In the genomic region with DNA sequence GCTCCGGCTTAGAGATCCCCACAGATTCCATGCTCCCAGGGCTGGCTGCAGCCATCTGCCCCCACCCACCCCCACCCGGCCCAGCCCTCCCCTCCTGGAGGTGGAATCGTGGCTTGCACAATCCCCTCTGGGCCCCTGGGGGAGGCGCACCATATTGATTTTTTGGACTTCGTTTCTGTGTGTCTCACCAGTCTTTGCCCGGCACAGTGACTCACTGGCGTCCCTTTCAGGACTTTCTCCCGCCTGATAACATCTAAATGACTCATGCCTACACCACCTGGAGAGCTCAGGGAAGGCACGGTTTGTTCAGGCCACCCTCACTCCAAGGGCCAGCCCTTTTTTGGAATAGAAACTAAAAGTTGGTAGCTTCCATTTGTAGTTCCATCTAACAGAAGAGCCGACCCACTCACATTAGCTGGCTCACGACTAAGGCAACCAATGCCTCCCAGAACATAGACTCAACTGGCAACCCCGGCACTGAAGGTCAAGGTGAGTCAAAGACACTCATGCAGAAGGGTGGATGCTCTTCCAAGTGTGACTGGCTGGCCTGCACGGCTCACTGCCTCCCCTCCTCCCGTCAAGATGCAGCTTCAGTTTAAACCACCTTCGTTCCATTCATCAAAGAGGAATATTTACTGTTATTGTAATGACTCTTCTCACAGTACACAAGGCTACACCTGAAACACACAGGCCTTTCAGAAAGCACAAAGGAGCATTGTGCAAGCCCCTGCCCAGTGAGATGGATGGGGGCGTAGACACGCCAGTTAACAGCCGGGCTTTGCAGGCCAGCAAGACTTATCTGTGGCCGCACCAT, we compare ENCODE assay signal across 1 cellular context.
A peak's percentile ranks its signal among the peaks of the same experiment; 100 is the strongest.
TF ChIP-seq lines count a peak whose summit lies in the region.

No MANE protein-coding gene starts in this region.

TF ChIP-seq in HepG2, 621 proteins besides CTCF, POLR2A, EP300 and RAD21 (continued from another document and continues in another):
- TF ChIP-seq, protein P1, sequence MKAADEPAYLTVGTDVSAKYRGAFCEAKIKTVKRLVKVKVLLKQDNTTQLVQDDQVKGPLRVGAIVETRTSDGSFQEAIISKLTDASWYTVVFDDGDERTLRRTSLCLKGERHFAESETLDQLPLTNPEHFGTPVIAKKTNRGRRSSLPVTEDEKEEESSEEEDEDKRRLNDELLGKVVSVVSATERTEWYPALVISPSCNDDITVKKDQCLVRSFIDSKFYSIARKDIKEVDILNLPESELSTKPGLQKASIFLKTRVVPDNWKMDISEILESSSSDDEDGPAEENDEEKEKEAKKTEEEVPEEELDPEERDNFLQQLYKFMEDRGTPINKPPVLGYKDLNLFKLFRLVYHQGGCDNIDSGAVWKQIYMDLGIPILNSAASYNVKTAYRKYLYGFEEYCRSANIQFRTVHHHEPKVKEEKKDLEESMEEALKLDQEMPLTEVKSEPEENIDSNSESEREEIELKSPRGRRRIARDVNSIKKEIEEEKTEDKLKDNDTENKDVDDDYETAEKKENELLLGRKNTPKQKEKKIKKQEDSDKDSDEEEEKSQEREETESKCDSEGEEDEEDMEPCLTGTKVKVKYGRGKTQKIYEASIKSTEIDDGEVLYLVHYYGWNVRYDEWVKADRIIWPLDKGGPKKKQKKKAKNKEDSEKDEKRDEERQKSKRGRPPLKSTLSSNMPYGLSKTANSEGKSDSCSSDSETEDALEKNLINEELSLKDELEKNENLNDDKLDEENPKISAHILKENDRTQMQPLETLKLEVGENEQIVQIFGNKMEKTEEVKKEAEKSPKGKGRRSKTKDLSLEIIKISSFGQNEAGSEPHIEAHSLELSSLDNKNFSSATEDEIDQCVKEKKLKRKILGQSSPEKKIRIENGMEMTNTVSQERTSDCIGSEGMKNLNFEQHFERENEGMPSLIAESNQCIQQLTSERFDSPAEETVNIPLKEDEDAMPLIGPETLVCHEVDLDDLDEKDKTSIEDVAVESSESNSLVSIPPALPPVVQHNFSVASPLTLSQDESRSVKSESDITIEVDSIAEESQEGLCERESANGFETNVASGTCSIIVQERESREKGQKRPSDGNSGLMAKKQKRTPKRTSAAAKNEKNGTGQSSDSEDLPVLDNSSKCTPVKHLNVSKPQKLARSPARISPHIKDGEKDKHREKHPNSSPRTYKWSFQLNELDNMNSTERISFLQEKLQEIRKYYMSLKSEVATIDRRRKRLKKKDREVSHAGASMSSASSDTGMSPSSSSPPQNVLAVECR (CRISPR knock-in tag; IDR thresholded peaks at IDR 0.05; ENCODE audit: borderline replicate concordance) = peak; percentile 36; the same call in 1 of the 2 replicates
- TF ChIP-seq SKI (IDR thresholded peaks at IDR 0.05; ENCODE audit: partially characterized antibody) (peak; percentile 86), BCL6 (CRISPR knock-in tag; IDR thresholded peaks at IDR 0.05) (peak; percentile 83), SP1 (IDR thresholded peaks at IDR 0.05) (no peak), SP1 (CRISPR knock-in tag; IDR thresholded peaks at IDR 0.05) (peak; percentile 16; the same call in 1 of the 2 replicates), AGO2 (optimal IDR thresholded peaks at IDR 0.05; ENCODE audit: low read depth, low read length) (no peak), TAF15 (IDR thresholded peaks at IDR 0.05; ENCODE audit: low read depth, low read length, poor library complexity, severe bottlenecking) (no peak), DNMT1 (CRISPR knock-in tag; IDR thresholded peaks at IDR 0.05) (0 out of 2 replicates have a peak, but pooled peaks have one; percentile 40), KAT8 (CRISPR knock-in tag; IDR thresholded peaks at IDR 0.05) (peak; percentile 63), KLF9 (CRISPR knock-in tag; IDR thresholded peaks at IDR 0.05; ENCODE audit: low read depth) (no peak), ZNF772 (CRISPR knock-in tag; IDR thresholded peaks at IDR 0.05) (no peak), ZNF331 (CRISPR knock-in tag; IDR thresholded peaks at IDR 0.05) (peak; percentile 87), ZNF12 (CRISPR knock-in tag; IDR thresholded peaks at IDR 0.05) (peak; percentile 54; the same call in 1 of the 2 replicates), HIVEP1 (CRISPR knock-in tag; IDR thresholded peaks at IDR 0.05) (peak; percentile 59; the same call in 1 of the 2 replicates), RFXANK (CRISPR knock-in tag; IDR thresholded peaks at IDR 0.05) (no peak), ZNF83 (CRISPR knock-in tag; IDR thresholded peaks at IDR 0.05; ENCODE audit: borderline replicate concordance) (peak; percentile 43; the same call in 1 of the 2 replicates), FOXK2 (IDR thresholded peaks at IDR 0.05) (peak; percentile 56; the same call in 1 of the 2 replicates), U2AF1 (optimal IDR thresholded peaks at IDR 0.05; ENCODE audit: low read depth, low read length) (peak; percentile 20), NR2F6 (IDR thresholded peaks at IDR 0.05) (peak; percentile 43), NR2F6 (CRISPR knock-in tag; IDR thresholded peaks at IDR 0.05) (peak; percentile 61), PAX8 (CRISPR knock-in tag; IDR thresholded peaks at IDR 0.05; ENCODE audit: borderline replicate concordance) (no peak), ASH2L (IDR thresholded peaks at IDR 0.05; ENCODE audit: insufficient read length, low read depth, low read length) (peak; percentile 82), KLF13 (CRISPR knock-in tag; IDR thresholded peaks at IDR 0.05) (no peak), ZNF724P (CRISPR knock-in tag; IDR thresholded peaks at IDR 0.05; ENCODE audit: borderline replicate concordance) (0 out of 2 replicates have a peak, but pooled peaks have one; percentile 30), ERF (CRISPR knock-in tag; IDR thresholded peaks at IDR 0.05) (peak; percentile 65), ZFYVE20 (CRISPR knock-in tag; IDR thresholded peaks at IDR 0.05; ENCODE audit: borderline replicate concordance, low read depth) (no peak)
- TF ChIP-seq, protein P2, sequence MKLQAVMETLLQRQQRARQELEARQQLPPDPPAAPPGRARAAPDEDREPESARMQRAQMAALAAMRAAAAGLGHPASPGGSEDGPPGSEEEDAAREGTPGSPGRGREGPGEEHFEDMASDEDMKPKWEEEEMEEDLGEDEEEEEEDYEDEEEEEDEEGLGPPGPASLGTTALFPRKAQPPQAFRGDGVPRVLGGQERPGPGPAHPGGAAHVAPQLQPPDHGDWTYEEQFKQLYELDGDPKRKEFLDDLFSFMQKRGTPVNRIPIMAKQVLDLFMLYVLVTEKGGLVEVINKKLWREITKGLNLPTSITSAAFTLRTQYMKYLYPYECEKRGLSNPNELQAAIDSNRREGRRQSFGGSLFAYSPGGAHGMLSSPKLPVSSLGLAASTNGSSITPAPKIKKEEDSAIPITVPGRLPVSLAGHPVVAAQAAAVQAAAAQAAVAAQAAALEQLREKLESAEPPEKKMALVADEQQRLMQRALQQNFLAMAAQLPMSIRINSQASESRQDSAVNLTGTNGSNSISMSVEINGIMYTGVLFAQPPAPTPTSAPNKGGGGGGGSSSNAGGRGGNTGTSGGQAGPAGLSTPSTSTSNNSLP (IDR thresholded peaks at IDR 0.05; ENCODE audit: low read depth, low read length) = peak; percentile 41; the same call in 1 of the 2 replicates
- TF ChIP-seq, protein P3, sequence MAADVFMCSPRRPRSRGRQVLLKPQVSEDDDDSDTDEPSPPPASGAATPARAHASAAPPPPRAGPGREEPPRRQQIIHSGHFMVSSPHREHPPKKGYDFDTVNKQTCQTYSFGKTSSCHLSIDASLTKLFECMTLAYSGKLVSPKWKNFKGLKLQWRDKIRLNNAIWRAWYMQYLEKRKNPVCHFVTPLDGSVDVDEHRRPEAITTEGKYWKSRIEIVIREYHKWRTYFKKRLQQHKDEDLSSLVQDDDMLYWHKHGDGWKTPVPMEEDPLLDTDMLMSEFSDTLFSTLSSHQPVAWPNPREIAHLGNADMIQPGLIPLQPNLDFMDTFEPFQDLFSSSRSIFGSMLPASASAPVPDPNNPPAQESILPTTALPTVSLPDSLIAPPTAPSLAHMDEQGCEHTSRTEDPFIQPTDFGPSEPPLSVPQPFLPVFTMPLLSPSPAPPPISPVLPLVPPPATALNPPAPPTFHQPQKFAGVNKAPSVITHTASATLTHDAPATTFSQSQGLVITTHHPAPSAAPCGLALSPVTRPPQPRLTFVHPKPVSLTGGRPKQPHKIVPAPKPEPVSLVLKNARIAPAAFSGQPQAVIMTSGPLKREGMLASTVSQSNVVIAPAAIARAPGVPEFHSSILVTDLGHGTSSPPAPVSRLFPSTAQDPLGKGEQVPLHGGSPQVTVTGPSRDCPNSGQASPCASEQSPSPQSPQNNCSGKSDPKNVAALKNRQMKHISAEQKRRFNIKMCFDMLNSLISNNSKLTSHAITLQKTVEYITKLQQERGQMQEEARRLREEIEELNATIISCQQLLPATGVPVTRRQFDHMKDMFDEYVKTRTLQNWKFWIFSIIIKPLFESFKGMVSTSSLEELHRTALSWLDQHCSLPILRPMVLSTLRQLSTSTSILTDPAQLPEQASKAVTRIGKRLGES (CRISPR knock-in tag; IDR thresholded peaks at IDR 0.05; ENCODE audit: borderline replicate concordance) = no peak
- TF ChIP-seq, protein P4, sequence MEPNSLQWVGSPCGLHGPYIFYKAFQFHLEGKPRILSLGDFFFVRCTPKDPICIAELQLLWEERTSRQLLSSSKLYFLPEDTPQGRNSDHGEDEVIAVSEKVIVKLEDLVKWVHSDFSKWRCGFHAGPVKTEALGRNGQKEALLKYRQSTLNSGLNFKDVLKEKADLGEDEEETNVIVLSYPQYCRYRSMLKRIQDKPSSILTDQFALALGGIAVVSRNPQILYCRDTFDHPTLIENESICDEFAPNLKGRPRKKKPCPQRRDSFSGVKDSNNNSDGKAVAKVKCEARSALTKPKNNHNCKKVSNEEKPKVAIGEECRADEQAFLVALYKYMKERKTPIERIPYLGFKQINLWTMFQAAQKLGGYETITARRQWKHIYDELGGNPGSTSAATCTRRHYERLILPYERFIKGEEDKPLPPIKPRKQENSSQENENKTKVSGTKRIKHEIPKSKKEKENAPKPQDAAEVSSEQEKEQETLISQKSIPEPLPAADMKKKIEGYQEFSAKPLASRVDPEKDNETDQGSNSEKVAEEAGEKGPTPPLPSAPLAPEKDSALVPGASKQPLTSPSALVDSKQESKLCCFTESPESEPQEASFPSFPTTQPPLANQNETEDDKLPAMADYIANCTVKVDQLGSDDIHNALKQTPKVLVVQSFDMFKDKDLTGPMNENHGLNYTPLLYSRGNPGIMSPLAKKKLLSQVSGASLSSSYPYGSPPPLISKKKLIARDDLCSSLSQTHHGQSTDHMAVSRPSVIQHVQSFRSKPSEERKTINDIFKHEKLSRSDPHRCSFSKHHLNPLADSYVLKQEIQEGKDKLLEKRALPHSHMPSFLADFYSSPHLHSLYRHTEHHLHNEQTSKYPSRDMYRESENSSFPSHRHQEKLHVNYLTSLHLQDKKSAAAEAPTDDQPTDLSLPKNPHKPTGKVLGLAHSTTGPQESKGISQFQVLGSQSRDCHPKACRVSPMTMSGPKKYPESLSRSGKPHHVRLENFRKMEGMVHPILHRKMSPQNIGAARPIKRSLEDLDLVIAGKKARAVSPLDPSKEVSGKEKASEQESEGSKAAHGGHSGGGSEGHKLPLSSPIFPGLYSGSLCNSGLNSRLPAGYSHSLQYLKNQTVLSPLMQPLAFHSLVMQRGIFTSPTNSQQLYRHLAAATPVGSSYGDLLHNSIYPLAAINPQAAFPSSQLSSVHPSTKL (CRISPR knock-in tag; IDR thresholded peaks at IDR 0.05) = peak; percentile 85
- TF ChIP-seq, protein P5, sequence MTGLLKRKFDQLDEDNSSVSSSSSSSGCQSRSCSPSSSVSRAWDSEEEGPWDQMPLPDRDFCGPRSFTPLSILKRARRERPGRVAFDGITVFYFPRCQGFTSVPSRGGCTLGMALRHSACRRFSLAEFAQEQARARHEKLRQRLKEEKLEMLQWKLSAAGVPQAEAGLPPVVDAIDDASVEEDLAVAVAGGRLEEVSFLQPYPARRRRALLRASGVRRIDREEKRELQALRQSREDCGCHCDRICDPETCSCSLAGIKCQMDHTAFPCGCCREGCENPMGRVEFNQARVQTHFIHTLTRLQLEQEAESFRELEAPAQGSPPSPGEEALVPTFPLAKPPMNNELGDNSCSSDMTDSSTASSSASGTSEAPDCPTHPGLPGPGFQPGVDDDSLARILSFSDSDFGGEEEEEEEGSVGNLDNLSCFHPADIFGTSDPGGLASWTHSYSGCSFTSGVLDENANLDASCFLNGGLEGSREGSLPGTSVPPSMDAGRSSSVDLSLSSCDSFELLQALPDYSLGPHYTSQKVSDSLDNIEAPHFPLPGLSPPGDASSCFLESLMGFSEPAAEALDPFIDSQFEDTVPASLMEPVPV (CRISPR knock-in tag; IDR thresholded peaks at IDR 0.05) = no peak
- TF ChIP-seq, protein P6, sequence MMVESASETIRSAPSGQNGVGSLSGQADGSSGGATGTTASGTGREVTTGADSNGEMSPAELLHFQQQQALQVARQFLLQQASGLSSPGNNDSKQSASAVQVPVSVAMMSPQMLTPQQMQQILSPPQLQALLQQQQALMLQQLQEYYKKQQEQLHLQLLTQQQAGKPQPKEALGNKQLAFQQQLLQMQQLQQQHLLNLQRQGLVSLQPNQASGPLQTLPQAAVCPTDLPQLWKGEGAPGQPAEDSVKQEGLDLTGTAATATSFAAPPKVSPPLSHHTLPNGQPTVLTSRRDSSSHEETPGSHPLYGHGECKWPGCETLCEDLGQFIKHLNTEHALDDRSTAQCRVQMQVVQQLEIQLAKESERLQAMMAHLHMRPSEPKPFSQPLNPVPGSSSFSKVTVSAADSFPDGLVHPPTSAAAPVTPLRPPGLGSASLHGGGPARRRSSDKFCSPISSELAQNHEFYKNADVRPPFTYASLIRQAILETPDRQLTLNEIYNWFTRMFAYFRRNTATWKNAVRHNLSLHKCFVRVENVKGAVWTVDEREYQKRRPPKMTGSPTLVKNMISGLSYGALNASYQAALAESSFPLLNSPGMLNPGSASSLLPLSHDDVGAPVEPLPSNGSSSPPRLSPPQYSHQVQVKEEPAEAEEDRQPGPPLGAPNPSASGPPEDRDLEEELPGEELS (CRISPR knock-in tag; IDR thresholded peaks at IDR 0.05) = peak; percentile 86
- TF ChIP-seq, protein P7, sequence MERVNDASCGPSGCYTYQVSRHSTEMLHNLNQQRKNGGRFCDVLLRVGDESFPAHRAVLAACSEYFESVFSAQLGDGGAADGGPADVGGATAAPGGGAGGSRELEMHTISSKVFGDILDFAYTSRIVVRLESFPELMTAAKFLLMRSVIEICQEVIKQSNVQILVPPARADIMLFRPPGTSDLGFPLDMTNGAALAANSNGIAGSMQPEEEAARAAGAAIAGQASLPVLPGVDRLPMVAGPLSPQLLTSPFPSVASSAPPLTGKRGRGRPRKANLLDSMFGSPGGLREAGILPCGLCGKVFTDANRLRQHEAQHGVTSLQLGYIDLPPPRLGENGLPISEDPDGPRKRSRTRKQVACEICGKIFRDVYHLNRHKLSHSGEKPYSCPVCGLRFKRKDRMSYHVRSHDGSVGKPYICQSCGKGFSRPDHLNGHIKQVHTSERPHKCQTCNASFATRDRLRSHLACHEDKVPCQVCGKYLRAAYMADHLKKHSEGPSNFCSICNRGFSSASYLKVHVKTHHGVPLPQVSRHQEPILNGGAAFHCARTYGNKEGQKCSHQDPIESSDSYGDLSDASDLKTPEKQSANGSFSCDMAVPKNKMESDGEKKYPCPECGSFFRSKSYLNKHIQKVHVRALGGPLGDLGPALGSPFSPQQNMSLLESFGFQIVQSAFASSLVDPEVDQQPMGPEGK (CRISPR knock-in tag; IDR thresholded peaks at IDR 0.05) = peak; percentile 97
